Comparison of ENCODE assay signal across 37 cellular contexts in genomic region chr3:5585085-5585484, GRCh38.
"Had no signal": no experiment of that assay in that cellular context is flagged by ENCODE, and none has a peak within 500 bp of the region (broad histone marks: within the 10 kb centered on the region; RNA-seq: fewer than 3 reads in every experiment).

No MANE protein-coding gene starts in this region.

- H3K36me3 Mint-ChIP-seq: activated CD4-positive, alpha-beta memory T cell treated with anti-CD3 and anti-CD28 coated beads for 36 hours; activated CD8-positive, alpha-beta memory T cell treated with anti-CD3 and anti-CD28 coated beads, Interleukin-2, amount 10 ng/mL, durations not matched to agents 7 days and 5 days; activated naive CD4-positive, alpha-beta T cell treated with anti-CD3 and anti-CD28 coated beads, Interleukin-2, amount 50 U/mL, for 24 hours; activated naive CD8-positive, alpha-beta T cell treated with anti-CD3 and anti-CD28 coated beads for 36 hours; brain had no signal

- H3K27ac Mint-ChIP-seq: activated B cell treated with CpG ODN at 0.5 μM for 24 hours; activated CD4-positive, alpha-beta memory T cell treated with anti-CD3 and anti-CD28 coated beads for 36 hours; activated CD8-positive, alpha-beta memory T cell treated with anti-CD3 and anti-CD28 coated beads, Interleukin-2, amount 10 ng/mL, durations not matched to agents 7 days and 5 days; activated CD8-positive, alpha-beta T cell treated with anti-CD3 and anti-CD28 coated beads, Interleukin-2, amount 10 ng/mL, durations not matched to agents 7 days and 5 days; activated naive CD4-positive, alpha-beta T cell treated with anti-CD3 and anti-CD28 coated beads for 36 hours; activated naive CD4-positive, alpha-beta T cell treated with anti-CD3 and anti-CD28 coated beads, Interleukin-2, amount 50 U/mL, for 24 hours; activated naive CD8-positive, alpha-beta T cell treated with anti-CD3 and anti-CD28 coated beads for 36 hours; activated naive CD8-positive, alpha-beta T cell treated with anti-CD3 and anti-CD28 coated beads, Interleukin-2, amount 50 U/mL, for 24 hours; activated T-helper 1 cell treated with anti-CD3 and anti-CD28 coated beads, Interleukin-12 subunit alpha, Interleukin-12 subunit beta, Interleukin-2, Interleukin-4 antibody, amounts not matched to agents 30 ng/mL and 10 ng/mL and 1 ng/mL, durations not matched to agents 14 hours and 24 hours and 36 hours; activated T-helper 2 cell treated with anti-CD3 and anti-CD28 coated beads, Interferon-gamma antibody, Interleukin-2, Interleukin-4, amounts not matched to agents 10 μg/mL and 5 μg/mL and 100 μg/mL, durations not matched to agents 14 hours and 24 hours and 36 hours; brain; dendritic cell treated with granulocyte-macrophage colony-stimulating factor and Interleukin-4, amounts not matched to agents 40 ng/mL and 50 ng/mL, for 4 days; T-helper 2 cell treated with Interferon-gamma antibody and Interleukin-4, amounts not matched to agents 5 μg/mL and 100 μg/mL, for 36 hours had no signal

- H3K4me1 Mint-ChIP-seq: activated B cell treated with CpG ODN at 0.5 μM for 24 hours; activated CD8-positive, alpha-beta memory T cell treated with anti-CD3 and anti-CD28 coated beads, Interleukin-2, amount 10 ng/mL, durations not matched to agents 7 days and 5 days; activated naive CD4-positive, alpha-beta T cell treated with anti-CD3 and anti-CD28 coated beads, Interleukin-2, amount 50 U/mL, for 24 hours; activated naive CD8-positive, alpha-beta T cell treated with anti-CD3 and anti-CD28 coated beads for 36 hours; activated naive CD8-positive, alpha-beta T cell treated with anti-CD3 and anti-CD28 coated beads, Interleukin-2, amount 50 U/mL, for 24 hours; brain had no signal

- DNase-seq: activated B cell treated with CpG ODN at 0.5 μM for 24 hours; activated CD4-positive, alpha-beta memory T cell treated with anti-CD3 and anti-CD28 coated beads for 36 hours; activated CD4-positive, alpha-beta T cell treated with anti-CD3 and anti-CD28 coated beads for 48 hours; activated CD8-positive, alpha-beta memory T cell treated with anti-CD3 and anti-CD28 coated beads, Interleukin-2, amount 10 ng/mL, durations not matched to agents 7 days and 5 days; activated CD8-positive, alpha-beta memory T cell treated with anti-CD3 and anti-CD28 coated beads, Interleukin-2, amount 50 U/mL, for 4 hours; activated CD8-positive, alpha-beta T cell treated with anti-CD3 and anti-CD28 coated beads, Interleukin-2, amount 10 ng/mL, durations not matched to agents 7 days and 5 days; activated effector memory CD4-positive, alpha-beta T cell treated with anti-CD3 and anti-CD28 coated beads, Interleukin-2, amount 50 U/mL, for 16 hours; activated naive CD4-positive, alpha-beta T cell treated with anti-CD3 and anti-CD28 coated beads for 36 hours; activated naive CD8-positive, alpha-beta T cell treated with anti-CD3 and anti-CD28 coated beads for 36 hours; activated naive CD8-positive, alpha-beta T cell treated with anti-CD3 and anti-CD28 coated beads, Interleukin-2, amount 50 U/mL, for 24 hours; activated T-cell treated with anti-CD3 and anti-CD28 coated beads, Interleukin-2, amount 50 U/mL, for 1 hour; activated T-cell treated with anti-CD3 and anti-CD28 coated beads, Interleukin-2, amount 50 U/mL, for 48 hours; adrenal gland; central memory CD4-positive, alpha-beta T cell; cerebellar nuclear complex; dorsolateral prefrontal cortex; effector memory CD4-positive, alpha-beta T cell; erythroblast; foreskin keratinocyte; gastrocnemius medialis; glutamatergic neuron; heart left ventricle; hypothalamus; T1000; WERI-Rb-1 had no signal

- H3K9me3 Mint-ChIP-seq: activated B cell treated with CpG ODN at 0.5 μM for 24 hours; activated CD4-positive, alpha-beta memory T cell treated with anti-CD3 and anti-CD28 coated beads for 36 hours; activated naive CD4-positive, alpha-beta T cell treated with anti-CD3 and anti-CD28 coated beads, Interleukin-2, amount 50 U/mL, for 24 hours; activated naive CD8-positive, alpha-beta T cell treated with anti-CD3 and anti-CD28 coated beads, Interleukin-2, amount 50 U/mL, for 24 hours; activated T-helper 1 cell treated with anti-CD3 and anti-CD28 coated beads, Interleukin-12 subunit alpha, Interleukin-12 subunit beta, Interleukin-2, Interleukin-4 antibody, amounts not matched to agents 30 ng/mL and 10 ng/mL and 1 ng/mL, durations not matched to agents 14 hours and 24 hours and 36 hours; activated T-helper 2 cell treated with anti-CD3 and anti-CD28 coated beads, Interferon-gamma antibody, Interleukin-2, Interleukin-4, amounts not matched to agents 10 μg/mL and 5 μg/mL and 100 μg/mL, durations not matched to agents 14 hours and 24 hours and 36 hours; dendritic cell treated with granulocyte-macrophage colony-stimulating factor and Interleukin-4, amounts not matched to agents 40 ng/mL and 50 ng/mL, for 4 days; T-helper 2 cell treated with Interferon-gamma antibody and Interleukin-4, amounts not matched to agents 5 μg/mL and 100 μg/mL, for 36 hours had no signal

- H3K4me3 ChIP-seq: adrenal gland, ascending aorta, breast epithelium, cardiac muscle cell, coronary artery, dorsolateral prefrontal cortex, esophagus muscularis mucosa, gastrocnemius medialis, heart left ventricle had no signal

- H3K27me3 ChIP-seq: adrenal gland, ascending aorta, breast epithelium, cardiac muscle cell, esophagus muscularis mucosa, foreskin keratinocyte, gastrocnemius medialis, heart left ventricle had no signal

- H3K9me3 ChIP-seq: adrenal gland, ascending aorta, breast epithelium, esophagus muscularis mucosa, gastrocnemius medialis had no signal

- H3K36me3 ChIP-seq: adrenal gland, ascending aorta, breast epithelium, cardiac muscle cell, esophagus muscularis mucosa, gastrocnemius medialis, heart left ventricle, WERI-Rb-1 had no signal

- H3K4me3 Mint-ChIP-seq: activated B cell treated with CpG ODN at 0.5 μM for 24 hours; activated CD4-positive, alpha-beta memory T cell treated with anti-CD3 and anti-CD28 coated beads for 36 hours; activated CD8-positive, alpha-beta memory T cell treated with anti-CD3 and anti-CD28 coated beads, Interleukin-2, amount 10 ng/mL, durations not matched to agents 7 days and 5 days; activated CD8-positive, alpha-beta T cell treated with anti-CD3 and anti-CD28 coated beads, Interleukin-2, amount 10 ng/mL, durations not matched to agents 7 days and 5 days; activated naive CD4-positive, alpha-beta T cell treated with anti-CD3 and anti-CD28 coated beads for 36 hours; activated naive CD4-positive, alpha-beta T cell treated with anti-CD3 and anti-CD28 coated beads, Interleukin-2, amount 50 U/mL, for 24 hours; activated naive CD8-positive, alpha-beta T cell treated with anti-CD3 and anti-CD28 coated beads for 36 hours; activated naive CD8-positive, alpha-beta T cell treated with anti-CD3 and anti-CD28 coated beads, Interleukin-2, amount 50 U/mL, for 24 hours; activated T-helper 1 cell treated with anti-CD3 and anti-CD28 coated beads, Interleukin-12 subunit alpha, Interleukin-12 subunit beta, Interleukin-2, Interleukin-4 antibody, amounts not matched to agents 30 ng/mL and 10 ng/mL and 1 ng/mL, durations not matched to agents 14 hours and 24 hours and 36 hours; brain; dendritic cell treated with granulocyte-macrophage colony-stimulating factor and Interleukin-4, amounts not matched to agents 40 ng/mL and 50 ng/mL, for 4 days; T-helper 2 cell treated with Interferon-gamma antibody and Interleukin-4, amounts not matched to agents 5 μg/mL and 100 μg/mL, for 36 hours had no signal

- H3K27me3 Mint-ChIP-seq: activated CD4-positive, alpha-beta memory T cell treated with anti-CD3 and anti-CD28 coated beads for 36 hours; activated CD8-positive, alpha-beta memory T cell treated with anti-CD3 and anti-CD28 coated beads, Interleukin-2, amount 10 ng/mL, durations not matched to agents 7 days and 5 days; activated naive CD8-positive, alpha-beta T cell treated with anti-CD3 and anti-CD28 coated beads for 36 hours; activated naive CD8-positive, alpha-beta T cell treated with anti-CD3 and anti-CD28 coated beads, Interleukin-2, amount 50 U/mL, for 24 hours had no signal

- ATAC-seq: activated CD4-positive, CD25-positive, alpha-beta regulatory T cell treated with anti-CD3 and anti-CD28 coated beads, Interleukin-2, amount 50 U/mL, for 24 hours; activated CD8-positive, alpha-beta memory T cell treated with anti-CD3 and anti-CD28 coated beads, Interleukin-2, amount 10 ng/mL, durations not matched to agents 7 days and 5 days; activated CD8-positive, alpha-beta T cell treated with anti-CD3 and anti-CD28 coated beads, Interleukin-2, amount 10 ng/mL, durations not matched to agents 7 days and 5 days; activated naive CD8-positive, alpha-beta T cell treated with anti-CD3 and anti-CD28 coated beads, Interleukin-2, amount 50 U/mL, for 24 hours; foreskin keratinocyte; gastrocnemius medialis; heart left ventricle had no signal

- H3K27ac ChIP-seq: adrenal gland, ascending aorta, breast epithelium, cardiac muscle cell, coronary artery, dorsolateral prefrontal cortex, esophagus muscularis mucosa, foreskin keratinocyte, gastrocnemius medialis, heart left ventricle, WERI-Rb-1 had no signal

- H3K4me1 ChIP-seq: adrenal gland, ascending aorta, breast epithelium, esophagus muscularis mucosa, foreskin keratinocyte, gastrocnemius medialis, heart left ventricle had no signal
